ENCODE assay signal across 20 cellular contexts in the genomic region with DNA sequence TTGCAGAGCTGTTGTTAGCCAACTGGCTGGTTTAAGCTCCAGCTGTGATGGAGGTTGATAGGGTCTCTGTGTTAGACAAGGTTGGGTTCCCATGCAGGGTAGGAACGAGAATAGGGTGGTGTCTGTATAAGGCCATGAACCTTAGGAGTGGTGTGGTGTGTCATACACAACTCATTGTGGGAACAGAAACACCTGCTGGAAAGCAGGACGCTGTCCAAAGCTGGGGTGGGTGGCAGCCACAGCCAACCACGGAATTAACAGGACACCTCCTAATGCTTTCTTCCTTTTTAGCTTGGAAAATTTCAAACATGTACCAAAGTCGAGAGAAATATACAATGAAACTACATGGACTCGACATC.
DNase-seq lines count a peak whose midpoint lies in the region; TF ChIP-seq lines count a peak whose summit lies in the region.
"Had no signal": no experiment of that assay in that cellular context is flagged by ENCODE, and none has a peak within 500 bp of the region (broad histone marks: within the 10 kb centered on the region; RNA-seq: fewer than 3 reads in every experiment).

No MANE protein-coding gene starts in this region.

- H3K4me1 Mint-ChIP-seq in neural progenitor cell: peaks cover 23% of the 10 kb centered on the region
- H3K4me1 Mint-ChIP-seq: activated CD4-positive, alpha-beta T cell treated with anti-CD3 and anti-CD28 coated beads, Interleukin-2, amount 10 ng/mL, durations not matched to agents 7 days and 5 days; B cell had no signal

- no peak overlapping the region for H3K9ac ChIP-seq in neural progenitor cell

- no peaks in the 10 kb centered on the region for H3K9me3 ChIP-seq in SJCRH30 (replicated peaks)
- H3K9me3 ChIP-seq in esophagus (ENCODE audit: control insufficient read depth in 2 of 2, insufficient read depth in 1 of 2, low read depth in 1 of 2, low read length in 1 of 2): no peaks in the 10 kb centered on the region
- no peaks in the 10 kb centered on the region for H3K9me3 ChIP-seq in neural progenitor cell (ENCODE audit: low read depth)
- no peaks in the 10 kb centered on the region for H3K9me3 ChIP-seq in tibial artery
- H3K9me3 ChIP-seq in hepatocyte (ENCODE audit: low read depth): no peaks in the 10 kb centered on the region
- H3K9me3 ChIP-seq: Caco-2, upper lobe of right lung had no signal

- intact Hi-C loops in tibial artery (cut with DNase I; ENCODE audit: low total_unique reads): loop anchor here (10.0 kb wide), 1 partner anchor 91 kb away; the partner anchor contains the start of gene ARHGAP10

- H3K4me2 ChIP-seq in neural progenitor cell (peak overlapping the region; percentile 68), hepatocyte (no peak overlapping the region)

- 70 to 77% methylated on average over 5 of the region's 5 CpGs for WGBS in esophagus, 2 donors
- WGBS in hepatocyte (ENCODE audit: low lambda C conversion rate, missing lambda C conversion rate): 94% methylated on average over 5 of the region's 5 CpGs

- H3K4me1 ChIP-seq in SJCRH30 (peaks cover 21% of the 10 kb centered on the region), esophagus (ENCODE audit: control insufficient read depth in 2 of 2, insufficient read depth in 2 of 2, low read length in 1 of 2) (peaks cover 5 to 11% of the 10 kb centered on the region in 2 donors), neural progenitor cell (peaks cover 29% of the 10 kb centered on the region), tibial artery (peaks cover 5 to 100% (median 65%) of the 10 kb centered on the region in 4 donors), hepatocyte (ENCODE audit: insufficient read depth) (peaks cover 34% of the 10 kb centered on the region)

- no peaks in the 10 kb centered on the region for H4K20me1 ChIP-seq in neural progenitor cell (ENCODE audit: low read depth)
- no peaks in the 10 kb centered on the region for H4K20me1 ChIP-seq in hepatocyte (ENCODE audit: insufficient read depth, poor library complexity, severe bottlenecking)

- DNase-seq in SJCRH30 (peak; percentile 21 to 34), neural progenitor cell (ENCODE audit: low spot score) (no peak), tibial artery (no peak), kidney tubule cell (ENCODE audit: low spot score) (no peak), pons (ENCODE audit: low spot score) (no peak), NCI-H146 (lab: John Stamatoyannopoulos, UW) (no peak), hepatocyte (ENCODE audit: low spot score) (no peak)
- DNase-seq: activated CD4-positive, alpha-beta T cell treated with anti-CD3 and anti-CD28 coated beads, Interleukin-2, amount 10 ng/mL, durations not matched to agents 7 days and 5 days; Caco-2; central memory CD4-positive, alpha-beta T cell; effector CD8-positive, alpha-beta T cell; kidney; NCI-H524 treated with DMSO at 0.1 percent for 48 hours; retina; upper lobe of right lung had no signal

- no peaks in the 10 kb centered on the region for H3K27me3 Mint-ChIP-seq in neural progenitor cell (ENCODE audit: insufficient read depth, low read depth)
- H3K27me3 Mint-ChIP-seq: activated CD4-positive, alpha-beta T cell treated with anti-CD3 and anti-CD28 coated beads, Interleukin-2, amount 10 ng/mL, durations not matched to agents 7 days and 5 days; B cell had no signal

- H3K36me3 Mint-ChIP-seq in neural progenitor cell: peaks cover 11% of the 10 kb centered on the region

- no peak overlapping the region for H3K4me3 Mint-ChIP-seq in neural progenitor cell
- H3K4me3 Mint-ChIP-seq: activated CD4-positive, alpha-beta T cell treated with anti-CD3 and anti-CD28 coated beads, Interleukin-2, amount 10 ng/mL, durations not matched to agents 7 days and 5 days; B cell; mesothelial cell of epicardium; stimulated activated effector memory CD8-positive, alpha-beta T cell treated with anti-CD3 and anti-CD28 coated beads, Interleukin-12 subunit alpha, Interleukin-12 subunit beta, amount 100 ng/mL, for 72 hours had no signal

- no peaks in the 10 kb centered on the region for H3K27me3 ChIP-seq in SJCRH30
- no peaks in the 10 kb centered on the region for H3K27me3 ChIP-seq in esophagus (ENCODE audit: control insufficient read depth in 1 of 2, insufficient read depth in 2 of 2, low read length in 2 of 2)
- no peaks in the 10 kb centered on the region for H3K27me3 ChIP-seq in neural progenitor cell
- H3K27me3 ChIP-seq in tibial artery: no peaks in the 10 kb centered on the region
- no peaks in the 10 kb centered on the region for H3K27me3 ChIP-seq in hepatocyte
- H3K27me3 ChIP-seq: upper lobe of right lung had no signal

- peaks cover 22% of the 10 kb centered on the region for H3F3A ChIP-seq in neural progenitor cell (ENCODE audit: low read depth)

- H3K36me3 ChIP-seq in SJCRH30 (0 out of 2 replicates have a peak, but pooled peaks cover 2% of the 10 kb centered on the region), esophagus (ENCODE audit: control insufficient read depth in 2 of 2, insufficient read depth in 2 of 2, low read length in 1 of 2) (peaks cover 0 to 3% of the 10 kb centered on the region in 2 donors), neural progenitor cell (no peaks in the 10 kb centered on the region), tibial artery (peaks cover 8 to 24% (median 12%) of the 10 kb centered on the region in 3 donors), hepatocyte (replicated peaks; ENCODE audit: insufficient read depth, low read depth) (no peaks in the 10 kb centered on the region)
- H3K36me3 ChIP-seq: upper lobe of right lung had no signal

- H2AFZ ChIP-seq in neural progenitor cell (replicated peaks) (no peak overlapping the region), hepatocyte (no peak overlapping the region)

- H3K9me3 Mint-ChIP-seq in neural progenitor cell: no peaks in the 10 kb centered on the region
- H3K9me3 Mint-ChIP-seq: activated CD4-positive, alpha-beta T cell treated with anti-CD3 and anti-CD28 coated beads, Interleukin-2, amount 10 ng/mL, durations not matched to agents 7 days and 5 days; activated T-helper 2 cell treated with anti-CD3 and anti-CD28 coated beads, Interferon-gamma antibody, Interleukin-2, Interleukin-4, amounts not matched to agents 10 μg/mL and 5 μg/mL and 100 μg/mL, durations not matched to agents 14 hours and 24 hours and 36 hours; mesothelial cell of epicardium; stimulated activated effector memory CD8-positive, alpha-beta T cell treated with anti-CD3 and anti-CD28 coated beads, Interleukin-12 subunit alpha, Interleukin-12 subunit beta, amount 100 ng/mL, for 72 hours had no signal

- no peak overlapping the region for H3K27ac Mint-ChIP-seq in neural progenitor cell
- H3K27ac Mint-ChIP-seq: activated CD4-positive, alpha-beta T cell treated with anti-CD3 and anti-CD28 coated beads, Interleukin-2, amount 10 ng/mL, durations not matched to agents 7 days and 5 days; B cell; mesothelial cell of epicardium; stimulated activated effector memory CD8-positive, alpha-beta T cell treated with anti-CD3 and anti-CD28 coated beads, Interleukin-12 subunit alpha, Interleukin-12 subunit beta, amount 100 ng/mL, for 72 hours had no signal

- H3K27ac ChIP-seq in SJCRH30 (no peak overlapping the region), esophagus (ENCODE audit: low read depth in 2 of 2, low read length in 1 of 2) (peak overlapping the region; percentile 64 to 87), neural progenitor cell (peak overlapping the region; percentile 54), tibial artery (peak overlapping the region; percentile 81 to 86), hepatocyte (no peak overlapping the region)
- H3K27ac ChIP-seq: upper lobe of right lung had no signal

- TF ChIP-seq CTCF in neural progenitor cell (IDR thresholded peaks at IDR 0.05) (no peak), tibial artery (IDR thresholded peaks at IDR 0.05) (no peak), hepatocyte (IDR thresholded peaks at IDR 0.05; ENCODE audit: poor library complexity) (no peak)

- no peaks in the 10 kb centered on the region for H3K79me2 ChIP-seq in neural progenitor cell (ENCODE audit: low read depth)
- H3K79me2 ChIP-seq in hepatocyte: peaks cover under 1% of the 10 kb centered on the region

- H3K4me3 ChIP-seq in SJCRH30 (no peak overlapping the region), esophagus (ENCODE audit: low read depth in 1 of 2, low read length in 2 of 2) (no peak overlapping the region), neural progenitor cell (no peak overlapping the region), tibial artery (no peak overlapping the region), hepatocyte (no peak overlapping the region)
- H3K4me3 ChIP-seq: upper lobe of right lung had no signal

- no peaks in the 10 kb centered on the region for H3K9me2 ChIP-seq in hepatocyte (replicated peaks; ENCODE audit: insufficient read depth)

Comparison
In these comparisons a context has a peak if more than half of its experiments do, and no peak if none do; other contexts are left out.
1. DNase-seq: peak in SJCRH30 (2 of 2); none in neural progenitor cell (single experiment), tibial artery (0 of 2), kidney tubule cell (single experiment), pons (single experiment), NCI-H146 (single experiment) and hepatocyte (single experiment).
2. H3K27ac ChIP-seq: peak in esophagus (2 of 2), neural progenitor cell (single experiment) and tibial artery (2 of 2); none in SJCRH30 (single experiment) and hepatocyte (single experiment).